8 cellular contexts compared by ENCODE assay signal in genomic region chr1:247111259-247111635, GRCh38. TPM values are rescaled to one million over a fixed set of nuclear protein-coding genes. Genes with fewer than 3 reads are reported as not detected.
DNase-seq lines count a peak whose midpoint lies in the region; ATAC-seq, FAIRE-seq and TF ChIP-seq lines count a peak whose summit lies in the region.

No MANE protein-coding gene starts in this region.

- H3K9me3 Mint-ChIP-seq in WTC11 (no peaks in the 10 kb centered on the region), progenitor cell of endocrine pancreas (ENCODE audit: low read depth) (no peaks in the 10 kb centered on the region)

- H3K4me1 Mint-ChIP-seq in WTC11 (peaks cover 16% of the 10 kb centered on the region), progenitor cell of endocrine pancreas (ENCODE audit: low read depth) (peaks cover 9% of the 10 kb centered on the region)

- intact Hi-C loops in Right ventricle myocardium superior (cut with DNase I): no loop called here

- CTCF ChIA-PET in WTC11 (lab: Charles Lee): interaction anchor here (0.7 to 1.5 kb wide), 2 partner anchors 8 to 35 kb away, joined by 3 to 6 read pairs; no protein-coding TSS in a partner anchor

- H3K4me3 Mint-ChIP-seq in WTC11: peak overlapping the region; percentile 78
- peak overlapping the region; percentile 77 for H3K4me3 Mint-ChIP-seq in progenitor cell of endocrine pancreas (ENCODE audit: low read depth)

- DNase-seq in WTC11 (ENCODE audit: low spot score): peak; percentile 46
- DNase-seq in Right ventricle myocardium superior: no peak
- peak; percentile 34 for DNase-seq in progenitor cell of endocrine pancreas (ENCODE audit: low spot score, unreplicated experiment)
- DNase-seq in NCI-H1105 (lab: John Stamatoyannopoulos, UW): no peak
- no peak for DNase-seq in activated effector memory CD4-positive, alpha-beta T cell treated with anti-CD3 and anti-CD28 coated beads, Interleukin-2, amount 50 U/mL, for 16 hours
- no peak for DNase-seq in effector CD4-positive, alpha-beta T cell
- DNase-seq in HTR-8/SVneo (ENCODE audit: insufficient read length, low spot score): no peak

- H3K27ac Mint-ChIP-seq in WTC11 (no peak overlapping the region), progenitor cell of endocrine pancreas (peak overlapping the region; percentile 95)

- POLR2A ChIA-PET in WTC11 (lab: Charles Lee): no interaction called here

- peaks cover 56% of the 10 kb centered on the region for H3K27me3 Mint-ChIP-seq in WTC11 (ENCODE audit: low read depth)
- no peaks in the 10 kb centered on the region for H3K27me3 Mint-ChIP-seq in progenitor cell of endocrine pancreas

- TF ChIP-seq CTCF in WTC11 (IDR thresholded peaks at IDR 0.05) (no peak), progenitor cell of endocrine pancreas (IDR thresholded peaks at IDR 0.05; ENCODE audit: unreplicated experiment) (no peak)

- H3K36me3 Mint-ChIP-seq in WTC11 (no peaks in the 10 kb centered on the region), progenitor cell of endocrine pancreas (ENCODE audit: insufficient read depth) (peaks cover 3% of the 10 kb centered on the region)

- FAIRE-seq in HTR-8/SVneo (lab: Jason Lieb, UNC): no peak

- peak; percentile 34 for ATAC-seq in GM18909 (IDR thresholded peaks at IDR 0.05; ENCODE audit: poor library complexity, unreplicated experiment)
- peak; percentile 9; the same call in 1 of the 2 replicates for ATAC-seq in WTC11
- peak; percentile 51 for ATAC-seq in Right ventricle myocardium superior (ENCODE audit: poor library complexity)

TF ChIP-seq in WTC11, 78 proteins besides CTCF, POLR2A, EP300 and RAD21:
- TF ChIP-seq HMGXB4 (CRISPR knock-in tag; IDR thresholded peaks at IDR 0.05) (no peak), NFE2L1 (CRISPR knock-in tag; IDR thresholded peaks at IDR 0.05) (no peak), TP53 (CRISPR knock-in tag; IDR thresholded peaks at IDR 0.05) (0 out of 2 replicates have a peak, but pooled peaks have one; percentile 45), MAX (CRISPR knock-in tag; IDR thresholded peaks at IDR 0.05) (no peak), ZNF317 (CRISPR knock-in tag; IDR thresholded peaks at IDR 0.05; ENCODE audit: borderline replicate concordance, low read depth) (0 out of 2 replicates have a peak, but pooled peaks have one; percentile 13), USF2 (CRISPR knock-in tag; IDR thresholded peaks at IDR 0.05) (0 out of 2 replicates have a peak, but pooled peaks have one; percentile 10)

RNA-seq across cellular contexts. Expression of gene ZNF669, which starts 7.1 kb away (rescaled TPM):
- total RNA-seq in WTC11 (2021) (15.2 to 18.3 TPM (median 16.6 TPM) in 3 replicates), Right ventricle myocardium superior (3.1 TPM), progenitor cell of endocrine pancreas (19.7 and 21.8 TPM in 2 replicates)

RNA-seq across cellular contexts. Expression of gene ZNF670, which starts 32.6 kb away (rescaled TPM):
- 11.1 to 12.7 TPM (median 12.7 TPM) in 3 replicates for total RNA-seq in WTC11 (2021)
- total RNA-seq in Right ventricle myocardium superior: 1.3 TPM
- 13.0 and 13.7 TPM in 2 replicates for total RNA-seq in progenitor cell of endocrine pancreas

Comparison
In these comparisons a context has a peak if more than half of its experiments do, and no peak if none do; other contexts are left out.
1. DNase-seq: peak in WTC11 (single experiment) and progenitor cell of endocrine pancreas (single experiment); none in Right ventricle myocardium superior (single experiment), NCI-H1105 (single experiment), activated effector memory CD4-positive, alpha-beta T cell treated with anti-CD3 and anti-CD28 coated beads, Interleukin-2, amount 50 U/mL, for 16 hours (single experiment), effector CD4-positive, alpha-beta T cell (single experiment) and HTR-8/SVneo (single experiment).
2. Peak in every context shown above with its lines, with median percentiles within 50 percentile points of each other: ATAC-seq.